Comparison of ENCODE assay signal across 7 cellular contexts in genomic region chr17:30668475-30669181, GRCh38.
DNase-seq lines count a peak whose midpoint lies in the region; ATAC-seq, FAIRE-seq and TF ChIP-seq lines count a peak whose summit lies in the region.
"Not testable (repeated sequence)": the region's sequence is repeated elsewhere in the genome, so short reads cannot be mapped to it uniquely, and the experiment has no call there.

No MANE protein-coding gene starts in this region.

- not testable (repeated sequence) for H4K91ac ChIP-seq in H1 (replicated peaks; ENCODE audit: insufficient read length, low read length)

- H3K56ac ChIP-seq in H1 (replicated peaks; ENCODE audit: insufficient read length, low read depth, low read length) = not testable (repeated sequence)

- H2BK12ac ChIP-seq in H1 (ENCODE audit: low read depth, low read length) = not testable (repeated sequence)

- H3K4me3 ChIP-seq in HCT116 (replicated peaks in 1 of 2; ENCODE audit: low read depth in 1 of 2, low read length in 2 of 2); hepatocyte; parathyroid adenoma (ENCODE audit: low read depth, low read length): not testable (repeated sequence)
- H3K4me3 ChIP-seq in H1 (ENCODE audit: extremely low read depth in 1 of 4, insufficient read depth in 2 of 4, low read depth in 3 of 4, low read length in 4 of 4) = peak overlapping the region in 3 of 4 experiments; percentile 23 to 47 (median 26); a peak in 4 of 8 replicates

- not testable (repeated sequence) for H2BK15ac ChIP-seq in H1 (ENCODE audit: low read length)

- not testable (repeated sequence) for H2AFZ ChIP-seq in HCT116 (ENCODE audit: low read depth, low read length, poor library complexity, severe bottlenecking); H1 (ENCODE audit: low read length)
- H2AFZ ChIP-seq in hepatocyte = peak overlapping the region; percentile 24
- H2AFZ ChIP-seq in parathyroid adenoma = peak overlapping the region; percentile 76

- H3K36me3 Mint-ChIP-seq in activated naive CD4-positive, alpha-beta T cell treated with anti-CD3 and anti-CD28 coated beads for 36 hours (ENCODE audit: low read depth); mesothelial cell of epicardium: not testable (repeated sequence)

- not testable (repeated sequence) for H2AK5ac ChIP-seq in H1 (ENCODE audit: low read depth, low read length)

- WGBS in H1 (ENCODE audit: extremely low coverage in 1 of 2, insufficient coverage in 1 of 2, insufficient read length in 1 of 2, insufficient replicate concordance in 2 of 2, low coverage in 1 of 2, low lambda C conversion rate in 2 of 2, missing lambda C conversion rate in 1 of 2), 2 experiments = 4% methylated on average over 6 of the region's 26 CpGs; no CpG with 5 or more reads in 1 of the 2 experiments
- 15% methylated on average over 8 of the region's 26 CpGs for WGBS in hepatocyte (ENCODE audit: low lambda C conversion rate, missing lambda C conversion rate)

- BruUV-seq in HCT116 (replicated peaks; lab: Mats Ljungman, UMichigan) = not testable (repeated sequence)

- POLR2A ChIA-PET in HCT116 (lab: Charles Lee) = not testable (repeated sequence)
- POLR2A ChIA-PET in H1 (lab: Charles Lee; ENCODE audit: partially characterized antibody) = interaction anchor here (1.2 to 1.4 kb wide), 2 partner anchors 39 to 41 kb away, joined by 4 to 5 read pairs; no protein-coding TSS in a partner anchor

- not testable (repeated sequence) for H3K4ac ChIP-seq in H1 (replicated peaks; ENCODE audit: insufficient read length, low read depth, low read length)

- not testable (repeated sequence) for H3K9ac ChIP-seq in HCT116 (ENCODE audit: low read length); H1 (replicated peaks in 1 of 4; ENCODE audit: extremely low read depth in 1 of 4, low read depth in 3 of 4, low read length in 3 of 4); parathyroid adenoma

- not testable (repeated sequence) for H3K4me1 ChIP-seq in HCT116 (ENCODE audit: control insufficient read depth in 1 of 2, insufficient read depth in 2 of 2, low read length in 2 of 2); H1 (replicated peaks in 1 of 4; ENCODE audit: control insufficient read depth in 3 of 4, insufficient read depth in 4 of 4, low read length in 3 of 4); hepatocyte (ENCODE audit: insufficient read depth); parathyroid adenoma

- not testable (repeated sequence) for H3K27me3 Mint-ChIP-seq in activated naive CD4-positive, alpha-beta T cell treated with anti-CD3 and anti-CD28 coated beads for 36 hours (ENCODE audit: low read depth); mesothelial cell of epicardium (ENCODE audit: low read depth)

- not testable (repeated sequence) for H3K27ac ChIP-seq in HCT116 (ENCODE audit: low read depth, low read length); H1 (ENCODE audit: low read depth, low read length); parathyroid adenoma
- peak overlapping the region; percentile 16 for H3K27ac ChIP-seq in hepatocyte

- not testable (repeated sequence) for TF ChIP-seq EP300 in H1 (IDR thresholded peaks at IDR 0.05; ENCODE audit: borderline replicate concordance in 1 of 2, low read depth in 2 of 2, low read length in 2 of 2)

- H3K14ac ChIP-seq in H1 (ENCODE audit: insufficient read length) = not testable (repeated sequence)

- not testable (repeated sequence) for TF ChIP-seq RAD21 in HCT116 (IDR thresholded peaks at IDR 0.05; ENCODE audit: low read depth); H1 (IDR thresholded peaks at IDR 0.05 in 1 of 2, conservative IDR thresholded peaks at IDR 0.05 in 1 of 2; ENCODE audit: low read depth in 2 of 2, low read length in 2 of 2)

- H3K36me3 ChIP-seq in HCT116 (ENCODE audit: control insufficient read depth in 1 of 2, insufficient read depth in 2 of 2, low read length in 2 of 2); H1 (ENCODE audit: control insufficient read depth in 2 of 4, insufficient read depth in 4 of 4, low read length in 3 of 4); hepatocyte (replicated peaks; ENCODE audit: insufficient read depth, low read depth); parathyroid adenoma (ENCODE audit: control insufficient read depth, insufficient read depth, low read length): not testable (repeated sequence)

- ATAC-seq in HCT116 (peak; percentile 27; the same call in 1 of the 2 replicates), SK-N-SH treated with all-trans-retinoic acid at 6 μM for 48 hours (peak; percentile 34)

- FAIRE-seq in H1 (lab: Jason Lieb, UNC) = not testable (repeated sequence)

- DNase-seq in HCT116 (ENCODE audit: low read depth, low spot score); activated naive CD4-positive, alpha-beta T cell treated with anti-CD3 and anti-CD28 coated beads for 36 hours; hepatocyte (ENCODE audit: low spot score); mesothelial cell of epicardium (ENCODE audit: low spot score in 2 of 2, unreplicated experiment in 2 of 2): not testable (repeated sequence)
- peak in 1 of 2 experiments; percentile 71 for DNase-seq in H1 (ENCODE audit: low read depth in 1 of 2, low spot score in 2 of 2)

- not testable (repeated sequence) for H3K23me2 ChIP-seq in H1 (ENCODE audit: low read depth, low read length)

- intact Hi-C loops in HCT116 (cut with micrococcal nuclease); activated naive CD4-positive, alpha-beta T cell treated with anti-CD3 and anti-CD28 coated beads for 36 hours (cut with micrococcal nuclease): not testable (repeated sequence)

- CTCF ChIA-PET in HCT116 (lab: Charles Lee); activated naive CD4-positive, alpha-beta T cell treated with anti-CD3 and anti-CD28 coated beads for 36 hours (lab: Charles Lee): not testable (repeated sequence)
- CTCF ChIA-PET in H1 (lab: Charles Lee; ENCODE audit: partially characterized antibody) = interaction anchor here (1.6 kb wide), 1 partner anchor 48 kb away, joined by 4 read pairs; no protein-coding TSS in a partner anchor

- not testable (repeated sequence) for H4K20me1 ChIP-seq in HCT116 (ENCODE audit: insufficient read depth); H1 (replicated peaks in 1 of 2; ENCODE audit: control insufficient read depth in 1 of 2, insufficient read depth in 2 of 2, low read length in 2 of 2); hepatocyte (ENCODE audit: insufficient read depth, poor library complexity, severe bottlenecking)

- not testable (repeated sequence) for H4K5ac ChIP-seq in H1 (ENCODE audit: insufficient read length, low read depth, low read length)

- not testable (repeated sequence) for H3K4me1 Mint-ChIP-seq in activated naive CD4-positive, alpha-beta T cell treated with anti-CD3 and anti-CD28 coated beads for 36 hours (ENCODE audit: low read depth); mesothelial cell of epicardium

- H3K79me2 ChIP-seq in HCT116 (ENCODE audit: insufficient read depth, low read length); H1 (ENCODE audit: control insufficient read depth in 1 of 2, insufficient read depth in 2 of 2, low read length in 2 of 2); hepatocyte; parathyroid adenoma: not testable (repeated sequence)

- not testable (repeated sequence) for H3K9me3 ChIP-seq in HCT116 (ENCODE audit: control insufficient read depth in 1 of 2, insufficient read depth in 1 of 2, low read depth in 1 of 2, low read length in 2 of 2); H1 (ENCODE audit: insufficient read depth in 2 of 2, low read depth in 1 of 2, low read length in 1 of 2); hepatocyte (ENCODE audit: low read depth); parathyroid adenoma (ENCODE audit: control insufficient read depth, low read length)

- H2BK5ac ChIP-seq in H1 (ENCODE audit: low read depth, low read length) = not testable (repeated sequence)

- H3K23ac ChIP-seq in H1 (ENCODE audit: insufficient read length) = not testable (repeated sequence)

- not testable (repeated sequence) for H3K27me3 ChIP-seq in HCT116 (ENCODE audit: insufficient read depth, low read length); H1 (replicated peaks in 1 of 4; ENCODE audit: control insufficient read depth in 3 of 4, extremely low read depth in 1 of 4, insufficient read depth in 3 of 4, low read length in 3 of 4); hepatocyte; parathyroid adenoma (ENCODE audit: control insufficient read depth, insufficient read depth, low read length)

- H3K27ac Mint-ChIP-seq in activated naive CD4-positive, alpha-beta T cell treated with anti-CD3 and anti-CD28 coated beads for 36 hours = not testable (repeated sequence)
- peak overlapping the region; percentile 81 for H3K27ac Mint-ChIP-seq in mesothelial cell of epicardium

- TF ChIP-seq POLR2A in HCT116 (IDR thresholded peaks at IDR 0.05; ENCODE audit: borderline replicate concordance, extremely low read depth, insufficient read depth, insufficient read length); H1 (IDR thresholded peaks at IDR 0.05; ENCODE audit: control extremely low read depth in 1 of 2, low read depth in 2 of 2, low read length in 2 of 2): not testable (repeated sequence)

- not testable (repeated sequence) for H3K9me2 ChIP-seq in HCT116 (ENCODE audit: insufficient read depth); hepatocyte (replicated peaks; ENCODE audit: insufficient read depth)

- H3K9me3 Mint-ChIP-seq in activated naive CD4-positive, alpha-beta T cell treated with anti-CD3 and anti-CD28 coated beads for 36 hours; mesothelial cell of epicardium: not testable (repeated sequence)

- H4K8ac ChIP-seq in H1 (ENCODE audit: extremely low read depth, insufficient read depth, low read length) = not testable (repeated sequence)

- not testable (repeated sequence) for TF ChIP-seq CTCF in HCT116 (IDR thresholded peaks at IDR 0.05 in 2 of 3, conservative IDR thresholded peaks at IDR 0.05 in 1 of 3; ENCODE audit: borderline replicate concordance in 1 of 3, insufficient read depth in 1 of 3, low read depth in 2 of 3, low read length in 2 of 3); H1 (IDR thresholded peaks at IDR 0.05; ENCODE audit: control extremely low read depth in 1 of 3, insufficient read depth in 1 of 3, low read depth in 1 of 3, low read length in 3 of 3); hepatocyte (IDR thresholded peaks at IDR 0.05; ENCODE audit: poor library complexity); mesothelial cell of epicardium (IDR thresholded peaks at IDR 0.05; ENCODE audit: unreplicated experiment); parathyroid adenoma (IDR thresholded peaks at IDR 0.05)

- not testable (repeated sequence) for H3K4me2 ChIP-seq in HCT116 (ENCODE audit: low read length); parathyroid adenoma (ENCODE audit: low read length)
- H3K4me2 ChIP-seq in H1 (ENCODE audit: insufficient read depth in 1 of 2, low read depth in 2 of 2, low read length in 2 of 2) (0 out of 4 replicates have a peak overlapping the region, but pooled peaks of 1 of the 2 experiments have one; percentile 40), hepatocyte (peak overlapping the region; percentile 60)

- H3K79me1 ChIP-seq in H1 (ENCODE audit: low read depth, low read length) = not testable (repeated sequence)

- H3K4me3 Mint-ChIP-seq in activated naive CD4-positive, alpha-beta T cell treated with anti-CD3 and anti-CD28 coated beads for 36 hours = peak overlapping the region; percentile 24
- peak overlapping the region; percentile 64 for H3K4me3 Mint-ChIP-seq in mesothelial cell of epicardium

- not testable (repeated sequence) for H2BK20ac ChIP-seq in H1 (ENCODE audit: low read length)

- H2BK120ac ChIP-seq in H1 (replicated peaks; ENCODE audit: low read depth, low read length) = not testable (repeated sequence)

- not testable (repeated sequence) for H3K18ac ChIP-seq in H1 (ENCODE audit: extremely low read depth, low read length)

- RAD21 ChIA-PET in HCT116 (lab: Charles Lee; ENCODE audit: low non-redundant PET in 1 of 2, low total read pairs in 2 of 2, uncharacterized antibody in 2 of 2, unreplicated experiment in 2 of 2) = not testable (repeated sequence)
